ENCODE assay signal across 2 cellular contexts in genomic region chr3:196699749-196700148, GRCh38.
TF ChIP-seq lines count a peak whose summit lies in the region.

No MANE protein-coding gene starts in this region.

TF ChIP-seq in GM23338, 12 proteins besides CTCF, POLR2A, EP300 and RAD21:
- TF ChIP-seq CREB1 (CRISPR knock-in tag; IDR thresholded peaks at IDR 0.05; ENCODE audit: low read depth), result no peak

TF ChIP-seq in K562, 482 proteins besides CTCF, POLR2A, EP300 and RAD21:
- no peak for TF ChIP-seq ZNF232 (CRISPR knock-in tag; IDR thresholded peaks at IDR 0.05)
- TF ChIP-seq ZNF717 (CRISPR knock-in tag; IDR thresholded peaks at IDR 0.05), result no peak
- no peak for TF ChIP-seq FOXJ3 (CRISPR knock-in tag; IDR thresholded peaks at IDR 0.05)
